Comparison of ENCODE assay signal across 21 cellular contexts in the genomic region with DNA sequence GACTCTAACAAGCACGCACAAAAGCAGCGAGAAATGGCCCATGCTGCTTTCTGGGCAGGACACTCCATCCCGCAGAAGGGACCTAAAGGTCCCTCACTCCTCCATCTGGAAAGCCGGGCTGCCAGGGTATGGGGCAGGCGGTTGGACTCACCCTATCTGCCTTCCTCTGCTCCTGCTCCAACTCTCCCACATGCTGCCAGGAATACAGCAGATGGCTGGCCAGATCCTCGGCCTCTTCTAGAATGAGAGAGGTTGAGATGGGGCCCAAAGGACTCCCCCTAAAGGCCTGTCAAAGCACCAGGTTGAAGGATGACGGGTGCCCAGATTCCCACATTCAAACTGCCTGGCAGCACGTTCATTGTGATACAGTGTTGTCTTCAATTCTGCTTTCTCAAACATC.
A peak's percentile ranks its signal among the peaks of the same experiment; 100 is the strongest.
DNase-seq lines count a peak whose midpoint lies in the region; ATAC-seq and TF ChIP-seq lines count a peak whose summit lies in the region.
"Had no signal": no experiment of that assay in that cellular context is flagged by ENCODE, and none has a peak within 500 bp of the region (broad histone marks: within the 10 kb centered on the region; RNA-seq: fewer than 3 reads in every experiment).

No MANE protein-coding gene starts in this region.

- H3K4me3 ChIP-seq in right atrium auricular region (no peak overlapping the region), osteoblast (ENCODE audit: insufficient read depth, low read length) (no peak overlapping the region)
- H3K4me3 ChIP-seq: BLaER1, GM12878, HAP-1, SK-N-MC had no signal

- no peak for TF ChIP-seq CTCF in right atrium auricular region (IDR thresholded peaks at IDR 0.05)
- no peak for TF ChIP-seq CTCF in osteoblast (IDR thresholded peaks at IDR 0.05; ENCODE audit: extremely low read depth, low read depth, low read length)

- no peak overlapping the region for H2AFZ ChIP-seq in osteoblast (ENCODE audit: low read length)

- no peaks in the 10 kb centered on the region for H3K4me1 ChIP-seq in right atrium auricular region
- H3K4me1 ChIP-seq in osteoblast (ENCODE audit: insufficient read depth, low read length) = no peaks in the 10 kb centered on the region
- H3K4me1 ChIP-seq: BLaER1, HAP-1 had no signal

- ATAC-seq in HG03521 (IDR thresholded peaks at IDR 0.05; ENCODE audit: unreplicated experiment) = no peak
- ATAC-seq: GM12878 had no signal

- H3K27ac ChIP-seq in right atrium auricular region (no peak overlapping the region), osteoblast (ENCODE audit: low read depth, low read length) (no peak overlapping the region)
- H3K27ac ChIP-seq: BLaER1, SK-N-MC had no signal

- no peaks in the 10 kb centered on the region for H4K20me1 ChIP-seq in osteoblast (ENCODE audit: insufficient read depth, low read length)
- H4K20me1 ChIP-seq: BLaER1 had no signal

- DNase-seq in right atrium auricular region (ENCODE audit: low spot score) (peak; percentile 42), cardiac septum (ENCODE audit: low spot score) (no peak), cerebellar cortex (ENCODE audit: low spot score) (peak; percentile 74), osteoblast (ENCODE audit: insufficient read length, low spot score, missing footprints) (peak; percentile 39), dermis blood vessel endothelial cell (no peak), hepatic stellate cell (ENCODE audit: low spot score) (no peak)
- DNase-seq: CD4-positive, CD25-positive, alpha-beta regulatory T cell; GDM1; GOT3; HFFc6; KBM-7; NCI-H1105 treated with DMSO at 0.1 percent for 48 hours; NCI-H146; NCI-H2029; NCI-H446 treated with DMSO at 0.1 percent for 48 hours; SIG-M5 had no signal

- H3K4me2 ChIP-seq in osteoblast (ENCODE audit: insufficient read depth, low read length) = no peak overlapping the region
- H3K4me2 ChIP-seq: BLaER1 had no signal

- H3K9me3 ChIP-seq in right atrium auricular region (no peaks in the 10 kb centered on the region), osteoblast (ENCODE audit: low read depth, low read length) (no peaks in the 10 kb centered on the region)
- H3K9me3 ChIP-seq: BLaER1, HAP-1 had no signal

- no peaks in the 10 kb centered on the region for H3K79me2 ChIP-seq in osteoblast (ENCODE audit: insufficient read depth, low read length)

- no peaks in the 10 kb centered on the region for H3K36me3 ChIP-seq in right atrium auricular region
- no peaks in the 10 kb centered on the region for H3K36me3 ChIP-seq in osteoblast (ENCODE audit: insufficient read depth, low read length)
- H3K36me3 ChIP-seq: BLaER1, HAP-1 had no signal

- intact Hi-C loops in cardiac septum (cut with DNase I) = loop anchor here (10.0 kb wide), 2 partner anchors 125 to 185 kb away; a partner anchor contains a TSS

- H3K27me3 ChIP-seq in right atrium auricular region (no peaks in the 10 kb centered on the region), osteoblast (ENCODE audit: insufficient read depth, low read length) (peaks cover 23% of the 10 kb centered on the region)
- H3K27me3 ChIP-seq: BLaER1 had no signal

Comparison
In these comparisons a context has a peak if more than half of its experiments do, and no peak if none do; other contexts are left out.
1. DNase-seq: peak in right atrium auricular region (single experiment), cerebellar cortex (single experiment) and osteoblast (single experiment); none in cardiac septum (single experiment), dermis blood vessel endothelial cell (single experiment) and hepatic stellate cell (single experiment).